8 cellular contexts compared by ENCODE assay signal in genomic region chr1:11098931-11099309, GRCh38. TPM values are rescaled to one million over a fixed set of nuclear protein-coding genes. Genes with fewer than 3 reads are reported as not detected.
A peak's percentile ranks its signal among the peaks of the same experiment; 100 is the strongest.
DNase-seq lines count a peak whose midpoint lies in the region; ATAC-seq, FAIRE-seq and TF ChIP-seq lines count a peak whose summit lies in the region.

No MANE protein-coding gene starts in this region.

- H3K79me2 ChIP-seq in DND-41 (ENCODE audit: insufficient read depth, low read length) (peaks cover 27% of the 10 kb centered on the region), OCI-LY3 (ENCODE audit: low read length) (peaks cover 18% of the 10 kb centered on the region)

- H2AFZ ChIP-seq in DND-41 (ENCODE audit: low read depth, low read length) (peak overlapping the region; percentile 87), OCI-LY3 (ENCODE audit: low read depth, low read length) (peak overlapping the region; percentile 72; the same call in 1 of the 2 replicates)

- no peaks in the 10 kb centered on the region for H3K9me3 ChIP-seq in DND-41 (ENCODE audit: insufficient read depth, low read length, severe bottlenecking)
- no peaks in the 10 kb centered on the region for H3K9me3 ChIP-seq in OCI-LY3 (ENCODE audit: insufficient read depth, low read length)
- no peaks in the 10 kb centered on the region for H3K9me3 ChIP-seq in pancreas

- ATAC-seq in DND-41 (ENCODE audit: insufficient read depth, low read depth) (no peak), pancreas (no peak), GM19023 (IDR thresholded peaks at IDR 0.05; ENCODE audit: unreplicated experiment) (no peak)

- H3K9ac ChIP-seq in DND-41 (ENCODE audit: low read depth, low read length) (peak overlapping the region; percentile 90), OCI-LY3 (ENCODE audit: low read length) (peak overlapping the region; percentile 84)

- H3K27ac ChIP-seq in DND-41 (ENCODE audit: low read length) (peak overlapping the region; percentile 85), OCI-LY3 (ENCODE audit: low read length) (0 out of 2 replicates have a peak overlapping the region, but pooled peaks have one; percentile 39), pancreas (peak overlapping the region in 2 of 4 donors; percentile 78 to 80)

- H3K4me3 ChIP-seq in DND-41 (ENCODE audit: low read depth in 1 of 2, low read length in 2 of 2) (peak overlapping the region; percentile 64 to 92), OCI-LY3 (ENCODE audit: low read length) (peak overlapping the region; percentile 96), epithelial cell of esophagus (ENCODE audit: low read length) (peak overlapping the region; percentile 88), pancreas (peak overlapping the region; percentile 98 to 100 (median 98))

- H3K27me3 ChIP-seq in DND-41 (ENCODE audit: insufficient read depth, low read length, poor library complexity), result no peaks in the 10 kb centered on the region
- H3K27me3 ChIP-seq in OCI-LY3 (ENCODE audit: low read depth, low read length), result no peaks in the 10 kb centered on the region
- H3K27me3 ChIP-seq in pancreas, result no peaks in the 10 kb centered on the region

- TF ChIP-seq CTCF in DND-41 (IDR thresholded peaks at IDR 0.05; ENCODE audit: borderline replicate concordance, extremely low read depth, low read length, poor library complexity, severe bottlenecking) (no peak), OCI-LY3 (IDR thresholded peaks at IDR 0.05; ENCODE audit: low read depth, low read length) (no peak), epithelial cell of esophagus (IDR thresholded peaks at IDR 0.05; ENCODE audit: insufficient read depth, low read depth, low read length, missing control alignments) (no peak), pancreas (IDR thresholded peaks at IDR 0.05) (no peak)

- H4K20me1 ChIP-seq in DND-41 (ENCODE audit: insufficient read depth, low read length) (0 out of 2 replicates have a peak, but pooled peaks cover 3% of the 10 kb centered on the region), OCI-LY3 (ENCODE audit: insufficient read depth, low read length) (no peaks in the 10 kb centered on the region)

- DNase-seq in DND-41 (no peak), epithelial cell of esophagus (ENCODE audit: low read depth) (no peak), pancreas (no peak), GM19240 (ENCODE audit: insufficient read length, low spot score) (no peak), mesenteric fat pad (ENCODE audit: low spot score) (no peak), OCI-M1 (lab: John Stamatoyannopoulos, UW) (no peak)

- H3K4me1 ChIP-seq in DND-41 (ENCODE audit: insufficient read depth, low read length) (peaks cover 22% of the 10 kb centered on the region), OCI-LY3 (ENCODE audit: low read length) (peaks cover 11% of the 10 kb centered on the region), pancreas (peaks cover 0 to 10% (median 7%) of the 10 kb centered on the region in 3 donors)

- no peak for FAIRE-seq in pancreas (lab: Jason Lieb, UNC)

- WGBS in pancreas, 2 donors, result 7 to 11% methylated on average over 5 of the region's 5 CpGs

- H3K36me3 ChIP-seq in DND-41 (ENCODE audit: insufficient read depth, low read length) (peaks cover 41% of the 10 kb centered on the region), OCI-LY3 (replicated peaks; ENCODE audit: low read depth, low read length) (no peaks in the 10 kb centered on the region), pancreas (peaks cover 0 to 20% (median 4%) of the 10 kb centered on the region in 3 donors)

- intact Hi-C loops in pancreas (cut with DNase I), result no loop called here

- H3K4me2 ChIP-seq in DND-41 (ENCODE audit: insufficient read depth, low read length) (peak overlapping the region; percentile 81), OCI-LY3 (ENCODE audit: low read length) (peak overlapping the region; percentile 70)

RNA-seq across cellular contexts. Expression of gene EXOSC10, which starts 0.7 kb away (rescaled TPM):
- total RNA-seq in pancreas (10 to 100 TPM; 16.3 to 26.8 (median 20.6) TPM), mesenteric fat pad (46.8 TPM)
- polyA plus RNA-seq in pancreas, result 10 to 100 TPM; 32.5 to 65.1 TPM

RNA-seq across cellular contexts. Expression of gene SRM, which starts 39.1 kb away (rescaled TPM):
- total RNA-seq in pancreas (100 to 1,000 TPM in 2 of 6 donors, 10 to 100 TPM in 4; 51.8 to 123 (median 66.0) TPM), mesenteric fat pad (103 TPM)
- polyA plus RNA-seq in pancreas, result 100 to 1,000 TPM; 116 to 266 TPM

RNA-seq across cellular contexts. Expression of gene MASP2, which starts 51.9 kb away (rescaled TPM):
- total RNA-seq in pancreas, result not detected
- under 1 TPM in 1 of 2 donors, not detected in 1; 0.05 TPM for polyA plus RNA-seq in pancreas
- not detected for total RNA-seq in mesenteric fat pad
